24 cellular contexts compared by ENCODE assay signal in the genomic region with DNA sequence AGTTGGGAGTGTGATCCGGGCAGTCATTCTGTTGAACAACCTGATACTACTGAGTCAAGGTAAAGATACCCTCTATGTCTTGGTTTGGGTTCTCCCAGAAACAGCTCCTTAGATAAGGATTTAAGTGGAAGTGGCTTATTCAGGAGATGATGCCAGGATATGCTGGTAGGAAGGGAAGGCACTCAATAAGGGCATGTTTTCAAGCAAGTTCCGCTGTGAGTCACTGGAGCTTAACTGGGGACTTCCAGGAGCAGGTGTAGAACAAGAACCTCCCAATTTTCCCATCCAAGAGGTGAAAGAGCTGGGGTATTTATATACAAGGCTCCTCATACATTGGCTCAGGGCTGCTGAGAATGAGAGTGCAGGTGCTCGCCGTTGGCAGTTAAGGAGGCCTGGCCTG.
"Had no signal": no experiment of that assay in that cellular context is flagged by ENCODE, and none has a peak within 500 bp of the region (broad histone marks: within the 10 kb centered on the region; RNA-seq: fewer than 3 reads in every experiment).

No MANE protein-coding gene starts in this region.

- H3K27me3 ChIP-seq: colonic mucosa, esophagus squamous epithelium, gastrocnemius medialis, left lung had no signal

- H3K36me3 ChIP-seq: colonic mucosa, esophagus squamous epithelium, gastrocnemius medialis, heart right ventricle, left lung had no signal

- H3K27ac Mint-ChIP-seq: dendritic cell treated with granulocyte-macrophage colony-stimulating factor and Interleukin-4, amounts not matched to agents 40 ng/mL and 50 ng/mL, for 4 days; effector memory CD8-positive, alpha-beta T cell; endodermal cell; mesothelial cell of epicardium had no signal

- H3K4me1 ChIP-seq: colonic mucosa, esophagus squamous epithelium, gastrocnemius medialis, heart right ventricle, left lung had no signal

- DNase-seq: colonic mucosa; cortex of kidney; effector CD8-positive, alpha-beta T cell; effector memory CD8-positive, alpha-beta T cell; endodermal cell; erythroblast; esophagus squamous epithelium; foreskin fibroblast; foreskin melanocyte; gastrocnemius medialis; glutamatergic neuron; head of caudate nucleus; heart right ventricle; hippocampal formation; left colon; left lung; left ventricle myocardium superior; mesenchymal stem cell; mucosa of descending colon had no signal

- H3K9me3 ChIP-seq: colonic mucosa, esophagus squamous epithelium, gastrocnemius medialis, heart right ventricle, left lung, mucosa of descending colon had no signal

- H3K4me3 ChIP-seq: colonic mucosa, esophagus squamous epithelium, gastrocnemius medialis, heart right ventricle, left lung, lung, mucosa of descending colon had no signal

- H3K9me3 Mint-ChIP-seq: dendritic cell treated with granulocyte-macrophage colony-stimulating factor and Interleukin-4, amounts not matched to agents 40 ng/mL and 50 ng/mL, for 4 days; effector memory CD8-positive, alpha-beta T cell; endodermal cell; mesothelial cell of epicardium had no signal

- H3K27ac ChIP-seq: colonic mucosa, epithelial cell of prostate, esophagus squamous epithelium, gastrocnemius medialis, heart right ventricle, left lung had no signal

- H3K36me3 Mint-ChIP-seq: mesothelial cell of epicardium had no signal

- ATAC-seq: effector memory CD8-positive, alpha-beta T cell; esophagus mucosa; gastrocnemius medialis; heart right ventricle; left colon; left lung; left ventricle myocardium superior; mucosa of descending colon had no signal

- H3K27me3 Mint-ChIP-seq: dendritic cell treated with granulocyte-macrophage colony-stimulating factor and Interleukin-4, amounts not matched to agents 40 ng/mL and 50 ng/mL, for 4 days; effector memory CD8-positive, alpha-beta T cell had no signal

- H3K4me3 Mint-ChIP-seq: dendritic cell treated with granulocyte-macrophage colony-stimulating factor and Interleukin-4, amounts not matched to agents 40 ng/mL and 50 ng/mL, for 4 days; effector memory CD8-positive, alpha-beta T cell; endodermal cell; mesothelial cell of epicardium had no signal
